In genomic region chr7:30936650-30937245, GRCh38 we compare ENCODE assay signal across 27 cellular contexts. TPM values are rescaled to one million over a fixed set of nuclear protein-coding genes. Genes with fewer than 3 reads are reported as not detected.
DNase-seq lines count a peak whose midpoint lies in the region; ATAC-seq and TF ChIP-seq lines count a peak whose summit lies in the region.
"Had no signal": no experiment of that assay in that cellular context is flagged by ENCODE, and none has a peak within 500 bp of the region (broad histone marks: within the 10 kb centered on the region; RNA-seq: fewer than 3 reads in every experiment).

No MANE protein-coding gene starts in this region.

- DNase-seq in AG20443 (ENCODE audit: low spot score) (peak; percentile 4), H7 (peak; percentile 16), foreskin melanocyte (peak; percentile 6), osteocyte (ENCODE audit: extremely low spot score, unreplicated experiment) (peak; percentile 63), left lobe of liver (ENCODE audit: low spot score) (no peak), amygdala (lab: John Stamatoyannopoulos, UW) (no peak)
- DNase-seq: activated CD4-positive, CD25-positive, alpha-beta regulatory T cell treated with anti-CD3 and anti-CD28 coated beads, Interleukin-2, amount 50 U/mL, for 72 hours; activated naive CD4-positive, alpha-beta T cell treated with anti-CD3 and anti-CD28 coated beads, Interleukin-2, amount 10 ng/mL, durations not matched to agents 7 days and 5 days; amniotic stem cell; DMS 273 treated with DMSO at 0.1 percent for 48 hours; effector memory CD8-positive, alpha-beta T cell; hypothalamus; lower lobe of right lung; NCI-H1092; NCI-H2081; NCI-H446; NCI-H82; retina; SHP77 treated with DMSO at 0.1 percent for 48 hours; T-cell; uterus had no signal

- H3K4me1 Mint-ChIP-seq in osteocyte (ENCODE audit: unreplicated experiment): peaks cover 2% of the 10 kb centered on the region
- H3K4me1 Mint-ChIP-seq: activated naive CD4-positive, alpha-beta T cell treated with anti-CD3 and anti-CD28 coated beads, Interleukin-2, amount 10 ng/mL, durations not matched to agents 7 days and 5 days; T-cell had no signal

- H3K4me3 ChIP-seq in H7 (ENCODE audit: insufficient read depth, low read depth, low read length): no peak overlapping the region
- H3K4me3 ChIP-seq: lower lobe of right lung, smooth muscle cell, suprapubic skin, uterus had no signal

- H3K9me3 Mint-ChIP-seq in osteocyte (ENCODE audit: unreplicated experiment): no peaks in the 10 kb centered on the region
- H3K9me3 Mint-ChIP-seq: activated naive CD4-positive, alpha-beta T cell treated with anti-CD3 and anti-CD28 coated beads, Interleukin-2, amount 10 ng/mL, durations not matched to agents 7 days and 5 days; effector memory CD8-positive, alpha-beta T cell; T-cell had no signal

- H3K4me3 Mint-ChIP-seq in osteocyte (ENCODE audit: unreplicated experiment): no peak overlapping the region
- H3K4me3 Mint-ChIP-seq: activated naive CD4-positive, alpha-beta T cell treated with anti-CD3 and anti-CD28 coated beads, Interleukin-2, amount 10 ng/mL, durations not matched to agents 7 days and 5 days; effector memory CD8-positive, alpha-beta T cell; T-cell had no signal

- H3K36me3 Mint-ChIP-seq in osteocyte (ENCODE audit: unreplicated experiment): no peaks in the 10 kb centered on the region
- H3K36me3 Mint-ChIP-seq: activated naive CD4-positive, alpha-beta T cell treated with anti-CD3 and anti-CD28 coated beads, Interleukin-2, amount 10 ng/mL, durations not matched to agents 7 days and 5 days; T-cell had no signal

- peaks cover 47% of the 10 kb centered on the region for H3K27me3 Mint-ChIP-seq in osteocyte (ENCODE audit: unreplicated experiment)

- no peak overlapping the region for H3K27ac Mint-ChIP-seq in osteocyte (ENCODE audit: unreplicated experiment)
- H3K27ac Mint-ChIP-seq: activated naive CD4-positive, alpha-beta T cell treated with anti-CD3 and anti-CD28 coated beads, Interleukin-2, amount 10 ng/mL, durations not matched to agents 7 days and 5 days; effector memory CD8-positive, alpha-beta T cell; T-cell had no signal

- no peaks in the 10 kb centered on the region for H3K36me3 ChIP-seq in H7 (replicated peaks; ENCODE audit: control insufficient read depth, insufficient read depth, low read length)
- H3K36me3 ChIP-seq: lower lobe of right lung, neutrophil, suprapubic skin, uterus had no signal

- no peak for TF ChIP-seq CTCF in osteocyte (IDR thresholded peaks at IDR 0.05)

- ATAC-seq in GM18502 (IDR thresholded peaks at IDR 0.05; ENCODE audit: poor library complexity, unreplicated experiment): no peak
- no peak for ATAC-seq in left lobe of liver
- ATAC-seq: effector memory CD8-positive, alpha-beta T cell; lower lobe of right lung; T-cell had no signal

- no peaks in the 10 kb centered on the region for H3K27me3 ChIP-seq in H7 (ENCODE audit: control insufficient read depth, insufficient read depth, low read length)
- H3K27me3 ChIP-seq: uterus had no signal

RNA-seq across cellular contexts. Expression of gene AQP1, which starts 25.1 kb away (rescaled TPM):
- total RNA-seq in H7 (2014; rRNA removed; shearing (Covaris generic)): 0.26 TPM in 1 of 2 replicates, not detected in the other
- total RNA-seq in osteocyte: 6.0 and 6.7 TPM in 2 replicates
- 16.6 TPM for total RNA-seq in left lobe of liver
- total RNA-seq: OCI-LY7 had no signal

RNA-seq across cellular contexts. Expression of gene GHRHR, which starts 27.0 kb away (rescaled TPM):
- 1.9 and 2.7 TPM in 2 replicates for total RNA-seq in H7 (2014; rRNA removed; shearing (Covaris generic))
- total RNA-seq in osteocyte: not detected in 2 replicates
- 0.83 TPM for total RNA-seq in left lobe of liver
- total RNA-seq: bronchial epithelial cell, lower lobe of right lung, OCI-LY7, smooth muscle cell, T-cell, uterus had no signal

Comparison
In these comparisons a context has a peak if more than half of its experiments do, and no peak if none do; other contexts are left out.
1. DNase-seq: peak in AG20443 (single experiment), H7 (single experiment), foreskin melanocyte (single experiment) and osteocyte (single experiment); none in left lobe of liver (single experiment) and amygdala (0 of 56).